Comparison of ENCODE assay signal across 12 cellular contexts in genomic region chr15:40543631-40544294, GRCh38. TPM values are rescaled to one million over a fixed set of nuclear protein-coding genes. Genes with fewer than 3 reads are reported as not detected.
DNase-seq lines count a peak whose midpoint lies in the region; ATAC-seq lines count a peak whose summit lies in the region.
"Had no signal": no experiment of that assay in that cellular context is flagged by ENCODE, and none has a peak within 500 bp of the region (broad histone marks: within the 10 kb centered on the region; RNA-seq: fewer than 3 reads in every experiment).

No MANE protein-coding gene starts in this region.

- H4K91ac ChIP-seq in mesenchymal stem cell (ENCODE audit: low read length): no peak overlapping the region

- H3K4me3 ChIP-seq in mesenchymal stem cell (ENCODE audit: insufficient read depth in 1 of 2, low read depth in 1 of 2, low read length in 2 of 2): no peak overlapping the region
- H3K4me3 ChIP-seq: lung, spleen, thyroid gland had no signal

- no peak overlapping the region for H3K4ac ChIP-seq in mesenchymal stem cell (ENCODE audit: low read depth in 1 of 2, low read length in 2 of 2)

- H3K27ac ChIP-seq in mesenchymal stem cell (ENCODE audit: low read length, poor library complexity, severe bottlenecking): no peak overlapping the region
- H3K27ac ChIP-seq: thyroid gland had no signal

- DNase-seq in mesenchymal stem cell: peak; percentile 18
- no peak for DNase-seq in G401 (ENCODE audit: low spot score)
- no peak for DNase-seq in activated CD8-positive, alpha-beta memory T cell treated with anti-CD3 and anti-CD28 coated beads, Interleukin-2, amount 50 U/mL, for 4 hours
- DNase-seq in pons (ENCODE audit: low spot score): no peak
- no peak for DNase-seq in 8988T
- DNase-seq: NCI-H774, spleen, thyroid gland had no signal

- no peak overlapping the region for H2BK12ac ChIP-seq in mesenchymal stem cell (ENCODE audit: low read length in 2 of 2)

- in situ Hi-C loops in G401 (cut with HindIII; ENCODE audit: low sequenced_read_pairs): no loop called here

- WGBS in mesenchymal stem cell: 92% methylated on average over 5 of the region's 5 CpGs

- ATAC-seq in GM18867 (IDR thresholded peaks at IDR 0.05; ENCODE audit: unreplicated experiment) (peak; percentile 67), GM21786 (IDR thresholded peaks at IDR 0.05; ENCODE audit: unreplicated experiment) (peak; percentile 66), HG03457 (IDR thresholded peaks at IDR 0.05; ENCODE audit: unreplicated experiment) (peak; percentile 68)

- no peak overlapping the region for H2AK5ac ChIP-seq in mesenchymal stem cell (ENCODE audit: low read length, severe bottlenecking)

- H2BK120ac ChIP-seq in mesenchymal stem cell (ENCODE audit: low read depth, low read length): no peak overlapping the region

- no peak overlapping the region for H2BK5ac ChIP-seq in mesenchymal stem cell (ENCODE audit: low read depth, low read length, poor library complexity, severe bottlenecking)

- no peaks in the 10 kb centered on the region for H3K9me3 ChIP-seq in mesenchymal stem cell (ENCODE audit: control insufficient read depth, low read length)
- H3K9me3 ChIP-seq: spleen, thyroid gland had no signal

- no peak overlapping the region for H2AFZ ChIP-seq in mesenchymal stem cell (ENCODE audit: low read depth, low read length)

- no peaks in the 10 kb centered on the region for H3K4me1 ChIP-seq in mesenchymal stem cell (ENCODE audit: control insufficient read depth, insufficient read depth, low read depth, low read length)
- H3K4me1 ChIP-seq: thyroid gland had no signal

- H3K23ac ChIP-seq in mesenchymal stem cell (ENCODE audit: low read length in 2 of 2): no peak overlapping the region

- H3K27me3 ChIP-seq in mesenchymal stem cell (ENCODE audit: control insufficient read depth in 1 of 2, insufficient read depth in 1 of 2, low read length in 2 of 2): no peaks in the 10 kb centered on the region
- H3K27me3 ChIP-seq: spleen, thyroid gland had no signal

- H3K4me2 ChIP-seq in mesenchymal stem cell (ENCODE audit: low read length, poor library complexity, severe bottlenecking): no peak overlapping the region

- no peak overlapping the region for H3K9ac ChIP-seq in mesenchymal stem cell (ENCODE audit: low read length)

- peaks cover 12 to 13% of the 10 kb centered on the region in 2 experiments for H3K36me3 ChIP-seq in mesenchymal stem cell (ENCODE audit: control insufficient read depth in 1 of 2, insufficient read depth in 2 of 2, low read depth in 1 of 2, low read length in 2 of 2)

- peaks cover 4% of the 10 kb centered on the region for H3K79me1 ChIP-seq in mesenchymal stem cell (replicated peaks; ENCODE audit: low read length, poor library complexity, severe bottlenecking)

- no peak overlapping the region for H3K14ac ChIP-seq in mesenchymal stem cell (ENCODE audit: low read length in 2 of 2)

- H3K18ac ChIP-seq in mesenchymal stem cell (ENCODE audit: low read depth in 1 of 2, low read length in 2 of 2): no peak overlapping the region

- H2BK15ac ChIP-seq in mesenchymal stem cell (ENCODE audit: low read depth, poor library complexity, severe bottlenecking): no peak overlapping the region

- no peak overlapping the region for H4K8ac ChIP-seq in mesenchymal stem cell (ENCODE audit: low read length)

RNA-seq across cellular contexts. Expression of gene CCDC32, which starts 21.1 kb away (rescaled TPM):
- 26.2 TPM for polyA plus RNA-seq in mesenchymal stem cell (2013, experiment 1 of 2)
- 27.6 TPM for polyA plus RNA-seq in mesenchymal stem cell (2013, experiment 2 of 2)
- 41.9 and 66.4 TPM in 2 replicates for total RNA-seq in G401 (2014; rRNA removed; shearing (Covaris generic))

RNA-seq across cellular contexts. Expression of gene RPUSD2, which starts 25.3 kb away (rescaled TPM):
- polyA plus RNA-seq in mesenchymal stem cell (2013, experiment 1 of 2): 4.9 TPM
- polyA plus RNA-seq in mesenchymal stem cell (2013, experiment 2 of 2): 5.6 TPM
- 21.7 and 33.5 TPM in 2 replicates for total RNA-seq in G401 (2014; rRNA removed; shearing (Covaris generic))

RNA-seq across cellular contexts. Expression of gene KNL1, which starts 50.3 kb away (rescaled TPM):
- 2.0 TPM for polyA plus RNA-seq in mesenchymal stem cell (2013, experiment 1 of 2)
- 1.6 TPM for polyA plus RNA-seq in mesenchymal stem cell (2013, experiment 2 of 2)
- 38.4 and 40.6 TPM in 2 replicates for total RNA-seq in G401 (2014; rRNA removed; shearing (Covaris generic))
